ENCODE assay signal across 5 cellular contexts in the genomic region with DNA sequence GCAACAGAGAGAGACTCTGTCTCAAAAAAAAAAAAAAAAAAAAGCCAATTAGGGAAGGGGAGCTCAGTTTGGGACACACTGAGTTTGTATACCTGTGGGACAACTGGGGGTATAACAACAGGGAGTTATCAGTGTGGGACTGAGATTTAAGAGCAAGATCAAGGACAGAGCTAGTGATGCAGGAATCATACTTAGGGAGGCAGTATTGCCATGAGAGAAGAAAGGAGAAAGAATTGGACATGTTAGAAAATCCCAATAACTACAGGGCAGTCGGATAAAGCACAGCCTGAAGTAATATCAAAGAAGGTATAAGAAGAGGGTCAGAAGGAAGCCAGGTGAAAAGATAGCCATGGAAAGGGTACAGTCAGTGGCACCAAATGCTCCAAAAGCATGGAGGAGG.
"Had no signal": no experiment of that assay in that cellular context is flagged by ENCODE, and none has a peak within 500 bp of the region (broad histone marks: within the 10 kb centered on the region; RNA-seq: fewer than 3 reads in every experiment).

No MANE protein-coding gene starts in this region.

- H3K36me3 Mint-ChIP-seq: IgD-negative memory B cell had no signal

- H3K4me3 Mint-ChIP-seq: GM23338, H9, IgD-negative memory B cell had no signal

- H3K4me1 Mint-ChIP-seq: GM23338, H9, IgD-negative memory B cell had no signal

- DNase-seq: H9, HCEC 1CT had no signal

- H3K27ac ChIP-seq: HL-60 had no signal

- H3K27ac Mint-ChIP-seq: GM23338, H9, IgD-negative memory B cell had no signal

- H3K27me3 Mint-ChIP-seq: IgD-negative memory B cell had no signal
